1 cellular context compared by ENCODE assay signal in the genomic region with DNA sequence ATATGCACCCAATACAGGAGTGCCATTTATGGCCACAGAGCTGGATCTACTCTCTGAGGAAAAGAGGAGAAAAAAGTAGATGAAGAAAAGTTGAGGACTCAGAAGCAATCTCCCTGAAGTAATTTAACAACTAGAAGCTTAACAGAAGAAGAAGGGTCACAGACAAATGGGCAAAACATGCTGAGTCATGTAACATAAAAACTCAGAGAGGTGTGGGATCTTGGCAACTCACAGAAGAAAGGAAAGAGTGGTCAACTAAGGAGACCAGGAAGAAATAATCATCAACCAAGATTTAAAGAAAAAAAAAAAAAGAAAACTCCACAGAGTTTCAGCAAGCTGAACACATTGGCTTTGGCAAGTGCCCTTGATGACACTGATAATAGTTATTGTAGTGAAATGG.
A peak's percentile ranks its signal among the peaks of the same experiment; 100 is the strongest.
TF ChIP-seq lines count a peak whose summit lies in the region.

No MANE protein-coding gene starts in this region.

TF ChIP-seq in HepG2, 621 proteins besides CTCF, POLR2A, EP300 and RAD21 (continued from another document):
- no peak for TF ChIP-seq NFIB (CRISPR knock-in tag; IDR thresholded peaks at IDR 0.05; ENCODE audit: borderline replicate concordance)
- 0 out of 2 replicates have a peak, but pooled peaks have one; percentile 15 for TF ChIP-seq MAFF (IDR thresholded peaks at IDR 0.05; ENCODE audit: low read depth, low read length)
- peak; percentile 14 to 56; a peak in 2 of 4 replicates for TF ChIP-seq MAFK (conservative IDR thresholded peaks at IDR 0.05 in 1 of 2, IDR thresholded peaks at IDR 0.05 in 1 of 2; ENCODE audit: low read length in 2 of 2)
- no peak for TF ChIP-seq ZNF703 (CRISPR knock-in tag; IDR thresholded peaks at IDR 0.05; ENCODE audit: borderline replicate concordance)
- no peak for TF ChIP-seq PHB2 (IDR thresholded peaks at IDR 0.05; ENCODE audit: partially characterized antibody)
TF ChIP-seq in HepG2: peak in this region for 3.
